14 cellular contexts compared by ENCODE assay signal in genomic region chr16:85361441-85362118, GRCh38.
A peak's percentile ranks its signal among the peaks of the same experiment; 100 is the strongest.
DNase-seq lines count a peak whose midpoint lies in the region; ATAC-seq, FAIRE-seq and TF ChIP-seq lines count a peak whose summit lies in the region.
"Had no signal": no experiment of that assay in that cellular context is flagged by ENCODE, and none has a peak within 500 bp of the region (broad histone marks: within the 10 kb centered on the region; RNA-seq: fewer than 3 reads in every experiment).

No MANE protein-coding gene starts in this region.

- no peak for TF ChIP-seq RAD21 in HepG2 (CRISPR knock-in tag; IDR thresholded peaks at IDR 0.05)

- H3K36me3 Mint-ChIP-seq in HFFc6 (ENCODE audit: low read depth): peaks cover 5% of the 10 kb centered on the region; the same call in 1 of the 2 replicates
- H3K36me3 Mint-ChIP-seq: activated naive CD4-positive, alpha-beta T cell treated with anti-CD3 and anti-CD28 coated beads, Interleukin-2, amount 50 U/mL, for 72 hours; CD14-positive monocyte had no signal

- DNase-seq in HFFc6 (no peak), adrenal gland (peak; percentile 55 to 92 (median 80)), HepG2 (ENCODE audit: low spot score) (no peak), gastrocnemius medialis (no peak), RCC 7860 (ENCODE audit: low spot score) (no peak), ecto neural progenitor cell (ENCODE audit: low spot score) (no peak)
- DNase-seq: EL; GM23248; stimulated activated CD4-positive, alpha-beta T cell treated with anti-CD3 and anti-CD28 coated beads, Interleukin-2, amount 100 ng/mL, for 24 hours had no signal

- FAIRE-seq in HepG2 (lab: Jason Lieb, UNC): no peak
- no peak for FAIRE-seq in RCC 7860 (lab: Jason Lieb, UNC)

- intact Hi-C loops in adrenal gland (cut with DNase I) (no loop called here), HepG2 (cut with micrococcal nuclease; ENCODE audit: unreplicated experiment) (no loop called here), gastrocnemius medialis (cut with DNase I; ENCODE audit: low total_unique reads) (loop anchor here (2.0 kb wide), 2 partner anchors 39 to 75 kb away; no protein-coding TSS in a partner anchor)

- H3K4me3 ChIP-seq in adrenal gland: no peak overlapping the region
- H3K4me3 ChIP-seq in HepG2 (replicated peaks in 1 of 3; ENCODE audit: insufficient read depth in 1 of 3, low read depth in 2 of 3, low read length in 3 of 3): no peak overlapping the region; a peak in 1 of 6 replicates
- H3K4me3 ChIP-seq in gastrocnemius medialis: no peak overlapping the region
- H3K4me3 ChIP-seq: GM23248 had no signal

- BruUV-seq in HepG2 (replicated peaks; lab: Mats Ljungman, UMichigan): no TSS peak

- H3K4me1 Mint-ChIP-seq in HFFc6 (ENCODE audit: low read depth): peaks cover 41% of the 10 kb centered on the region
- H3K4me1 Mint-ChIP-seq: CD14-positive monocyte had no signal

- peaks cover 5% of the 10 kb centered on the region for H3K27me3 Mint-ChIP-seq in HFFc6 (ENCODE audit: insufficient read depth)

- H3K4me1 ChIP-seq in adrenal gland (replicated peaks in 1 of 2): peaks cover 8 to 32% of the 10 kb centered on the region in 2 donors
- peaks cover 41% of the 10 kb centered on the region for H3K4me1 ChIP-seq in HepG2 (ENCODE audit: insufficient read depth, low read length)
- H3K4me1 ChIP-seq in gastrocnemius medialis: peaks cover 9 to 20% of the 10 kb centered on the region in 2 donors

- H3K27ac Mint-ChIP-seq in HFFc6: 0 out of 2 replicates have a peak overlapping the region, but pooled peaks have one; percentile 95
- H3K27ac Mint-ChIP-seq: activated naive CD4-positive, alpha-beta T cell treated with anti-CD3 and anti-CD28 coated beads, Interleukin-2, amount 50 U/mL, for 72 hours had no signal

- ATAC-seq in HepG2: peak; percentile 61
- no peak for ATAC-seq in gastrocnemius medialis
- no peak for ATAC-seq in HG03354 (IDR thresholded peaks at IDR 0.05; ENCODE audit: poor library complexity, severe bottlenecking, unreplicated experiment)
- ATAC-seq: activated naive CD4-positive, alpha-beta T cell treated with anti-CD3 and anti-CD28 coated beads, Interleukin-2, amount 50 U/mL, for 72 hours had no signal

- TF ChIP-seq CTCF in HFFc6 (IDR thresholded peaks at IDR 0.05) (no peak), adrenal gland (IDR thresholded peaks at IDR 0.05) (no peak), HepG2 (CRISPR knock-in tag; IDR thresholded peaks at IDR 0.05) (0 out of 2 replicates have a peak, but pooled peaks have one; percentile 18), gastrocnemius medialis (IDR thresholded peaks at IDR 0.05 in 4 of 5, conservative IDR thresholded peaks at IDR 0.05 in 1 of 5) (no peak)

- WGBS in adrenal gland, 4 donors: 64 to 78% (median 67%) methylated on average over 12 to 23 of the region's 23 CpGs
- 53% methylated on average over 13 of the region's 23 CpGs for WGBS in HepG2 (ENCODE audit: low lambda C conversion rate)

- no peaks in the 10 kb centered on the region for H4K20me1 ChIP-seq in HepG2 (ENCODE audit: insufficient read depth, low read length)

- CTCF ChIA-PET in HepG2 (lab: Yijun Ruan, JAX; ENCODE audit: low intra/inter-chr PET ratio, low total read pairs): no interaction called here

- in situ Hi-C loops in HepG2 (cut with HindIII; ENCODE audit: extremely low pct_ligation_motif_present, low pct_unique_long_range_greater_than_20kb): no loop called here
- in situ Hi-C loops in gastrocnemius medialis (cut with MboI; ENCODE audit: low sequenced_read_pairs in 4 of 4): no loop called here

- H3K27me3 ChIP-seq in adrenal gland: no peaks in the 10 kb centered on the region
- H3K27me3 ChIP-seq in HepG2 (ENCODE audit: control insufficient read depth in 1 of 2, insufficient read depth in 2 of 2, low read length in 2 of 2): peaks cover 0 to 1% of the 10 kb centered on the region in 2 experiments; a peak in 1 of 5 replicates
- no peaks in the 10 kb centered on the region for H3K27me3 ChIP-seq in gastrocnemius medialis

- H3K27ac ChIP-seq in adrenal gland (peak overlapping the region in 4 of 5 donors; percentile 51 to 87 (median 78)), HepG2 (ENCODE audit: extremely low read length, insufficient read depth, low read length) (no peak overlapping the region), gastrocnemius medialis (peak overlapping the region; percentile 20 to 71 (median 66))
- H3K27ac ChIP-seq: GM23248, HL-60, VCaP had no signal

- H3K79me2 ChIP-seq in HepG2 (ENCODE audit: insufficient read depth, low read length): no peaks in the 10 kb centered on the region

- POLR2A ChIA-PET in HepG2 (lab: Yijun Ruan, JAX): no interaction called here

- TF ChIP-seq EP300 in HepG2 (IDR thresholded peaks at IDR 0.05; ENCODE audit: low read depth in 2 of 2, low read length in 2 of 2) (no peak), HepG2 (CRISPR knock-in tag; IDR thresholded peaks at IDR 0.05; ENCODE audit: borderline replicate concordance) (no peak)

- peak in 1 of 2 donors; percentile 24 for TF ChIP-seq POLR2A in adrenal gland (IDR thresholded peaks at IDR 0.05)
- TF ChIP-seq POLR2A in HepG2 (IDR thresholded peaks at IDR 0.05; ENCODE audit: insufficient read depth in 1 of 2, low read depth in 2 of 2, low read length in 2 of 2): no peak
- no peak for TF ChIP-seq POLR2A in gastrocnemius medialis (IDR thresholded peaks at IDR 0.05)

- no peak overlapping the region for H2AFZ ChIP-seq in HepG2 (ENCODE audit: low read length)
- H2AFZ ChIP-seq: GM23248 had no signal

- H3K9me3 ChIP-seq in adrenal gland (replicated peaks in 1 of 3) (no peaks in the 10 kb centered on the region), HepG2 (ENCODE audit: low read length) (no peaks in the 10 kb centered on the region), gastrocnemius medialis (no peaks in the 10 kb centered on the region)

- no peak overlapping the region for H3K9ac ChIP-seq in HepG2 (ENCODE audit: insufficient read depth, low read depth, low read length)
- H3K9ac ChIP-seq: GM23248 had no signal

- 0 out of 2 replicates have a peak overlapping the region, but pooled peaks have one; percentile 5 for H3K4me2 ChIP-seq in HepG2 (ENCODE audit: low read depth, low read length)

- H3K36me3 ChIP-seq in adrenal gland (replicated peaks in 1 of 2) (no peaks in the 10 kb centered on the region), HepG2 (replicated peaks in 1 of 2; ENCODE audit: control insufficient read depth in 1 of 2, insufficient read depth in 2 of 2, low read length in 2 of 2) (no peaks in the 10 kb centered on the region), gastrocnemius medialis (no peaks in the 10 kb centered on the region)

- H3K9me3 Mint-ChIP-seq in HFFc6: no peaks in the 10 kb centered on the region
- H3K9me3 Mint-ChIP-seq: activated naive CD4-positive, alpha-beta T cell treated with anti-CD3 and anti-CD28 coated beads, Interleukin-2, amount 50 U/mL, for 72 hours had no signal

- H3K4me3 Mint-ChIP-seq in HFFc6: no peak overlapping the region
- H3K4me3 Mint-ChIP-seq: CD14-positive monocyte had no signal

TF ChIP-seq in HepG2, 621 proteins besides CTCF, POLR2A, EP300 and RAD21 (continues in another document):
- TF ChIP-seq ZNF160 (CRISPR knock-in tag; IDR thresholded peaks at IDR 0.05) (no peak), NBN (conservative IDR thresholded peaks at IDR 0.05) (no peak), SNAPC5 (CRISPR knock-in tag; IDR thresholded peaks at IDR 0.05; ENCODE audit: borderline replicate concordance) (no peak), ETV6 (CRISPR knock-in tag; conservative IDR thresholded peaks at IDR 0.05) (no peak), ZBTB44 (CRISPR knock-in tag; IDR thresholded peaks at IDR 0.05) (no peak), MZF1 (CRISPR knock-in tag; IDR thresholded peaks at IDR 0.05; ENCODE audit: borderline replicate concordance) (0 out of 2 replicates have a peak, but pooled peaks have one; percentile 70), ARNTL (CRISPR knock-in tag; IDR thresholded peaks at IDR 0.05) (0 out of 2 replicates have a peak, but pooled peaks have one; percentile 23), FOXP1 (IDR thresholded peaks at IDR 0.05) (no peak), FOXP1 (CRISPR knock-in tag; IDR thresholded peaks at IDR 0.05) (no peak), ISX (CRISPR knock-in tag; conservative IDR thresholded peaks at IDR 0.05) (no peak), PHF8 (CRISPR knock-in tag; IDR thresholded peaks at IDR 0.05) (no peak), ZNF3 (CRISPR knock-in tag; IDR thresholded peaks at IDR 0.05) (no peak), ZBTB38 (CRISPR knock-in tag; IDR thresholded peaks at IDR 0.05) (peak; percentile 24; the same call in 1 of the 2 replicates), CREBL2 (CRISPR knock-in tag; IDR thresholded peaks at IDR 0.05; ENCODE audit: borderline replicate concordance) (no peak), ZNF839 (CRISPR knock-in tag; IDR thresholded peaks at IDR 0.05; ENCODE audit: borderline replicate concordance) (no peak), HNRNPK (IDR thresholded peaks at IDR 0.05; ENCODE audit: low read depth, low read length, poor library complexity, severe bottlenecking) (no peak), ZNF510 (CRISPR knock-in tag; IDR thresholded peaks at IDR 0.05; ENCODE audit: low read depth) (0 out of 2 replicates have a peak, but pooled peaks have one; percentile 49)

Comparison
In these comparisons a context has a peak if more than half of its experiments do, and no peak if none do; other contexts are left out.
1. DNase-seq: peak in adrenal gland (7 of 7); none in HFFc6 (single experiment), HepG2 (single experiment), gastrocnemius medialis (0 of 2), RCC 7860 (single experiment) and ecto neural progenitor cell (single experiment).